Comparison of ENCODE assay signal across 13 cellular contexts in genomic region chr1:7387053-7387861, GRCh38.
DNase-seq lines count a peak whose midpoint lies in the region; ATAC-seq and TF ChIP-seq lines count a peak whose summit lies in the region.
"Had no signal": no experiment of that assay in that cellular context is flagged by ENCODE, and none has a peak within 500 bp of the region (broad histone marks: within the 10 kb centered on the region; RNA-seq: fewer than 3 reads in every experiment).

No MANE protein-coding gene starts in this region.

- H3K36me3 ChIP-seq in H7 (replicated peaks; ENCODE audit: control insufficient read depth, insufficient read depth, low read length), result no peaks in the 10 kb centered on the region
- no peaks in the 10 kb centered on the region for H3K36me3 ChIP-seq in PC-3 (ENCODE audit: low read depth, low read length)
- H3K36me3 ChIP-seq in smooth muscle cell (ENCODE audit: low read depth), result no peaks in the 10 kb centered on the region
- H3K36me3 ChIP-seq: esophagus squamous epithelium had no signal

- POLR2A ChIA-PET in PC-3 (lab: Charles Lee; ENCODE audit: unreplicated experiment), result no interaction called here

- no peaks in the 10 kb centered on the region for H3K9me2 ChIP-seq in PC-3 (replicated peaks; ENCODE audit: low read length)

- H4K20me1 ChIP-seq in PC-3 (ENCODE audit: low read length) (no peaks in the 10 kb centered on the region), smooth muscle cell (ENCODE audit: low read depth) (no peaks in the 10 kb centered on the region)

- H3F3A ChIP-seq in PC-3 (ENCODE audit: low read length, unreplicated experiment) (no peaks in the 10 kb centered on the region), smooth muscle cell (ENCODE audit: low read depth) (peaks cover 6% of the 10 kb centered on the region)

- intact Hi-C loops in PC-3 (cut with micrococcal nuclease), result no loop called here

- H2AFZ ChIP-seq in PC-3 (ENCODE audit: low read length), result no peak overlapping the region
- no peak overlapping the region for H2AFZ ChIP-seq in smooth muscle cell (ENCODE audit: low read depth)

- H3K4me1 ChIP-seq in PC-3 (ENCODE audit: insufficient read depth, low read length), result peaks cover 24% of the 10 kb centered on the region
- peaks cover 20% of the 10 kb centered on the region for H3K4me1 ChIP-seq in smooth muscle cell (ENCODE audit: low read depth)

- H3K9me3 ChIP-seq in PC-3 (ENCODE audit: low read length) (no peaks in the 10 kb centered on the region), smooth muscle cell (replicated peaks; ENCODE audit: low read depth) (no peaks in the 10 kb centered on the region)
- H3K9me3 ChIP-seq: esophagus squamous epithelium had no signal

- H3K4me3 ChIP-seq in H7 (ENCODE audit: insufficient read depth, low read depth, low read length) (no peak overlapping the region), PC-3 (ENCODE audit: low read length) (no peak overlapping the region), fibroblast of the aortic adventitia (ENCODE audit: low read depth, low read length) (no peak overlapping the region), smooth muscle cell (no peak overlapping the region)
- H3K4me3 ChIP-seq: esophagus squamous epithelium had no signal

- no peak overlapping the region for H3K9ac ChIP-seq in PC-3 (ENCODE audit: low read length)
- H3K9ac ChIP-seq in smooth muscle cell (ENCODE audit: low read depth), result no peak overlapping the region

- H3K4me2 ChIP-seq in PC-3 (ENCODE audit: low read length), result peak overlapping the region; percentile 42
- peak overlapping the region; percentile 25 for H3K4me2 ChIP-seq in smooth muscle cell

- CTCF ChIA-PET in PC-3 (lab: Charles Lee), result no interaction called here

- BruUV-seq in PC-3 (replicated peaks; lab: Mats Ljungman, UMichigan), result no TSS peak

- H3K79me2 ChIP-seq in PC-3 (ENCODE audit: low read length) (no peaks in the 10 kb centered on the region), smooth muscle cell (ENCODE audit: low read depth) (no peaks in the 10 kb centered on the region)

- H3K27ac ChIP-seq in PC-3 (ENCODE audit: low read length) (no peak overlapping the region), smooth muscle cell (ENCODE audit: low read depth) (peak overlapping the region; percentile 29)

- DNase-seq in H7 (peak; percentile 27), PC-3 (peak; percentile 71), fibroblast of the aortic adventitia (ENCODE audit: low read depth) (peak; percentile 44), smooth muscle cell (lab: John Stamatoyannopoulos, UW; ENCODE audit: unreplicated experiment) (no peak), NOMO-1 (lab: John Stamatoyannopoulos, UW; ENCODE audit: unreplicated experiment in 2 of 2) (no peak), HuH-7.5 (ENCODE audit: low spot score) (no peak)
- no peak for DNase-seq in activated CD4-positive, alpha-beta T cell treated with anti-CD3 and anti-CD28 coated beads for 48 hours
- DNase-seq: activated naive CD4-positive, alpha-beta T cell treated with anti-CD3 and anti-CD28 coated beads for 36 hours; cerebellar nuclear complex; esophagus squamous epithelium; NCI-H2081 treated with DMSO at 0.1 percent for 48 hours; OCI-M1 had no signal

- H3K27me3 ChIP-seq in H7 (ENCODE audit: control insufficient read depth, insufficient read depth, low read length) (no peaks in the 10 kb centered on the region), PC-3 (ENCODE audit: low read length) (no peaks in the 10 kb centered on the region), smooth muscle cell (ENCODE audit: low read depth) (no peaks in the 10 kb centered on the region)

- TF ChIP-seq CTCF in PC-3 (conservative IDR thresholded peaks at IDR 0.05; ENCODE audit: low read depth, low read length) (no peak), fibroblast of the aortic adventitia (IDR thresholded peaks at IDR 0.05; ENCODE audit: insufficient read depth, low read length) (no peak), smooth muscle cell (IDR thresholded peaks at IDR 0.05; ENCODE audit: borderline replicate concordance, insufficient read depth, poor library complexity, severe bottlenecking) (no peak)

- WGBS in smooth muscle cell (ENCODE audit: low lambda C conversion rate), result 66% methylated on average over 8 of the region's 8 CpGs

- no peak for ATAC-seq in PC-3
- ATAC-seq: CD8-positive, alpha-beta T cell had no signal

Comparison
In these comparisons a context has a peak if more than half of its experiments do, and no peak if none do; other contexts are left out.
1. DNase-seq: peak in H7 (single experiment), PC-3 (single experiment) and fibroblast of the aortic adventitia (single experiment); none in smooth muscle cell (single experiment), NOMO-1 (0 of 2), activated CD4-positive, alpha-beta T cell treated with anti-CD3 and anti-CD28 coated beads for 48 hours (single experiment) and HuH-7.5 (single experiment).